In the genomic region with DNA sequence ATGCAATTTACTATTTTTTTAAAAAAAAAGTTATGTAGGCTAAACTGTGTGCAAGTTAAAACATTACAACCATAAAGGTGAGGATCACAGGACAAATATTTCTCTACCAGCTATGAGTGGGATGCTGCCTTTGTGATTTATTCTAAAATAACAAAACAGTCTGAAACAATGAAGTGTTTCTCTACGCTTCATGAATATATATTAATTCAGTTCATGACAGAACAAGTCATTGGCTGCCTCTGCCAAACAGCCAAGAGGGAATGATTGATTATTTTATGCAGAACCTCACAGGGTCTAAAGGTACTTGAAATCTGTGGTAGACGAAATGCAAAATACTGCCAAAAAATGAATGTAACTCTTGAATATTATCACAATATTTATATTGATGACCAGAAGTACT, we compare ENCODE assay signal across 35 cellular contexts. TPM values are rescaled to one million over a fixed set of nuclear protein-coding genes. Genes with fewer than 3 reads are reported as not detected.
"Had no signal": no experiment of that assay in that cellular context is flagged by ENCODE, and none has a peak within 500 bp of the region (broad histone marks: within the 10 kb centered on the region; RNA-seq: fewer than 3 reads in every experiment).

No MANE protein-coding gene starts in this region.

- H3K4me1 ChIP-seq: esophagus muscularis mucosa, heart right ventricle, left lung, psoas muscle, sigmoid colon, upper lobe of left lung had no signal

- H3K27ac ChIP-seq: esophagus muscularis mucosa, heart right ventricle, left lung, pancreas, psoas muscle, sigmoid colon, thoracic aorta, tibial nerve, upper lobe of left lung had no signal

- ATAC-seq: effector memory CD8-positive, alpha-beta T cell; heart right ventricle; left cardiac atrium; left lung; natural killer cell; psoas muscle; right cardiac atrium; stimulated activated effector memory CD8-positive, alpha-beta T cell treated with anti-CD3 and anti-CD28 coated beads, Interleukin-12 subunit alpha, Interleukin-12 subunit beta, amount 100 ng/mL, for 72 hours; stimulated activated naive CD8-positive, alpha-beta T cell treated with anti-CD3 and anti-CD28 coated beads, Interleukin-15, Interleukin-2, amounts not matched to agents 100 U/mL and 50 U/mL, for 24 hours had no signal

- H3K27me3 ChIP-seq: esophagus muscularis mucosa, heart right ventricle, left lung, pancreas, sigmoid colon, tibial nerve, upper lobe of left lung had no signal

- H3K36me3 ChIP-seq: esophagus muscularis mucosa, heart right ventricle, left lung, pancreas, sigmoid colon, thoracic aorta, tibial nerve, upper lobe of left lung had no signal

- H3K4me3 ChIP-seq: esophagus muscularis mucosa, heart right ventricle, left lung, pancreas, psoas muscle, sigmoid colon, thoracic aorta, tibial nerve, upper lobe of left lung had no signal

- H3K9me3 ChIP-seq: esophagus muscularis mucosa, heart right ventricle, left lung, pancreas, psoas muscle, sigmoid colon, thoracic aorta, tibial nerve, upper lobe of left lung had no signal

- DNase-seq: cerebellar nuclear complex; cortex of kidney; effector memory CD8-positive, alpha-beta T cell; foreskin melanocyte; glutamatergic neuron; heart right ventricle; immature natural killer cell; kidney; left cardiac atrium; left lung; natural killer cell; occipital lobe; pancreas; psoas muscle; right cardiac atrium; sigmoid colon; stimulated activated CD4-positive, alpha-beta T cell treated with anti-CD3 and anti-CD28 coated beads, Interleukin-2, amount 100 ng/mL, for 24 hours; stimulated activated CD4-positive, alpha-beta T cell treated with anti-CD3 and anti-CD28 coated beads, Interleukin-4, amount 100 ng/mL, for 24 hours; stimulated activated naive CD8-positive, alpha-beta T cell treated with anti-CD3 and anti-CD28 coated beads, Interleukin-15, Interleukin-2, amounts not matched to agents 100 U/mL and 50 U/mL, for 24 hours; substantia nigra; upper lobe of left lung had no signal

RNA-seq across cellular contexts. Expression of gene SOSTDC1, which starts 29.0 kb away (rescaled TPM):
- total RNA-seq: cardiac septum, dermis microvascular lymphatic vessel endothelial cell, lung microvascular endothelial cell, mesenteric fat pad, mononuclear cell, natural killer cell had no signal
- polyA plus RNA-seq: immature natural killer cell had no signal

RNA-seq across cellular contexts. Expression of gene LRRC72, which starts 32.1 kb away (rescaled TPM):
- total RNA-seq: cardiac septum, dermis microvascular lymphatic vessel endothelial cell, esophagus muscularis mucosa, fibroblast of lung, heart right ventricle, kidney, left cardiac atrium, left lung, lower leg skin, lung microvascular endothelial cell, mesenteric fat pad, mononuclear cell, natural killer cell, occipital lobe, pancreas, psoas muscle, renal cortical epithelial cell, right cardiac atrium, sigmoid colon, skeletal muscle tissue, thoracic aorta, tibial nerve, upper lobe of left lung had no signal
- polyA plus RNA-seq: fibroblast of lung, heart right ventricle, immature natural killer cell, neural cell, pancreas, psoas muscle, right cardiac atrium, sigmoid colon had no signal
